Comparison of ENCODE assay signal across 8 cellular contexts in genomic region chr5:177671035-177671754, GRCh38.
A peak's percentile ranks its signal among the peaks of the same experiment; 100 is the strongest.
DNase-seq lines count a peak whose midpoint lies in the region; ATAC-seq lines count a peak whose summit lies in the region.
"Not testable (repeated sequence)": the region's sequence is repeated elsewhere in the genome, so short reads cannot be mapped to it uniquely, and the experiment has no call there.

No MANE protein-coding gene starts in this region.

- peak overlapping the region; percentile 55; the same call in 1 of the 2 replicates for H3K9ac ChIP-seq in BLaER1

- not testable (repeated sequence) for H3K4me1 Mint-ChIP-seq in activated CD4-positive, alpha-beta T cell treated with anti-CD3 and anti-CD28 coated beads, Interleukin-2, amount 10 ng/mL, durations not matched to agents 7 days and 5 days; central memory CD8-positive, alpha-beta T cell

- peak overlapping the region; percentile 63 for H3K4me3 ChIP-seq in BLaER1

- not testable (repeated sequence) for DNase-seq in activated CD4-positive, alpha-beta T cell treated with anti-CD3 and anti-CD28 coated beads, Interleukin-2, amount 10 ng/mL, durations not matched to agents 7 days and 5 days; central memory CD8-positive, alpha-beta T cell (ENCODE audit: low spot score in 2 of 2); left lobe of liver (ENCODE audit: low spot score)
- DNase-seq in stimulated activated CD4-positive, alpha-beta T cell treated with anti-CD3 and anti-CD28 coated beads, Interleukin-15, amount 100 ng/mL, for 24 hours: peak; percentile 4

- ATAC-seq in GM19397 (IDR thresholded peaks at IDR 0.05; ENCODE audit: unreplicated experiment): peak; percentile 22
- ATAC-seq in HG02759 (IDR thresholded peaks at IDR 0.05; ENCODE audit: unreplicated experiment): peak; percentile 32
- peak; percentile 26 for ATAC-seq in HG03521 (IDR thresholded peaks at IDR 0.05; ENCODE audit: unreplicated experiment)
- ATAC-seq in central memory CD8-positive, alpha-beta T cell (replicated peaks; ENCODE audit: extremely low read depth, poor library complexity, severe bottlenecking): peak; percentile 21
- peak; percentile 67 for ATAC-seq in left lobe of liver

- peaks cover 10% of the 10 kb centered on the region; the same call in 1 of the 2 replicates for H4K20me1 ChIP-seq in BLaER1

- H3K4me3 Mint-ChIP-seq in activated CD4-positive, alpha-beta T cell treated with anti-CD3 and anti-CD28 coated beads, Interleukin-2, amount 10 ng/mL, durations not matched to agents 7 days and 5 days: peak overlapping the region; percentile 36
- not testable (repeated sequence) for H3K4me3 Mint-ChIP-seq in central memory CD8-positive, alpha-beta T cell

- not testable (repeated sequence) for H3K36me3 ChIP-seq in BLaER1

- H3K36me3 Mint-ChIP-seq in activated CD4-positive, alpha-beta T cell treated with anti-CD3 and anti-CD28 coated beads, Interleukin-2, amount 10 ng/mL, durations not matched to agents 7 days and 5 days (ENCODE audit: low read depth); central memory CD8-positive, alpha-beta T cell (ENCODE audit: insufficient read depth): not testable (repeated sequence)

- not testable (repeated sequence) for H3K27me3 Mint-ChIP-seq in activated CD4-positive, alpha-beta T cell treated with anti-CD3 and anti-CD28 coated beads, Interleukin-2, amount 10 ng/mL, durations not matched to agents 7 days and 5 days; central memory CD8-positive, alpha-beta T cell

- POLR2A ChIA-PET in activated CD4-positive, alpha-beta T cell treated with anti-CD3 and anti-CD28 coated beads, Interleukin-2, amount 10 ng/mL, durations not matched to agents 7 days and 5 days (lab: Charles Lee): not testable (repeated sequence)

- CTCF ChIA-PET in activated CD4-positive, alpha-beta T cell treated with anti-CD3 and anti-CD28 coated beads, Interleukin-2, amount 10 ng/mL, durations not matched to agents 7 days and 5 days (lab: Charles Lee): not testable (repeated sequence)

- H3K4me2 ChIP-seq in BLaER1: peak overlapping the region; percentile 55

- not testable (repeated sequence) for H3K9me3 ChIP-seq in BLaER1

- not testable (repeated sequence) for H3K9me3 Mint-ChIP-seq in activated CD4-positive, alpha-beta T cell treated with anti-CD3 and anti-CD28 coated beads, Interleukin-2, amount 10 ng/mL, durations not matched to agents 7 days and 5 days; central memory CD8-positive, alpha-beta T cell

- not testable (repeated sequence) for H3K27ac Mint-ChIP-seq in activated CD4-positive, alpha-beta T cell treated with anti-CD3 and anti-CD28 coated beads, Interleukin-2, amount 10 ng/mL, durations not matched to agents 7 days and 5 days; central memory CD8-positive, alpha-beta T cell (ENCODE audit: low read depth)

- H3K27ac ChIP-seq in BLaER1: not testable (repeated sequence)

- H3K27me3 ChIP-seq in BLaER1: not testable (repeated sequence)

- not testable (repeated sequence) for H3K4me1 ChIP-seq in BLaER1
